In the genomic region with DNA sequence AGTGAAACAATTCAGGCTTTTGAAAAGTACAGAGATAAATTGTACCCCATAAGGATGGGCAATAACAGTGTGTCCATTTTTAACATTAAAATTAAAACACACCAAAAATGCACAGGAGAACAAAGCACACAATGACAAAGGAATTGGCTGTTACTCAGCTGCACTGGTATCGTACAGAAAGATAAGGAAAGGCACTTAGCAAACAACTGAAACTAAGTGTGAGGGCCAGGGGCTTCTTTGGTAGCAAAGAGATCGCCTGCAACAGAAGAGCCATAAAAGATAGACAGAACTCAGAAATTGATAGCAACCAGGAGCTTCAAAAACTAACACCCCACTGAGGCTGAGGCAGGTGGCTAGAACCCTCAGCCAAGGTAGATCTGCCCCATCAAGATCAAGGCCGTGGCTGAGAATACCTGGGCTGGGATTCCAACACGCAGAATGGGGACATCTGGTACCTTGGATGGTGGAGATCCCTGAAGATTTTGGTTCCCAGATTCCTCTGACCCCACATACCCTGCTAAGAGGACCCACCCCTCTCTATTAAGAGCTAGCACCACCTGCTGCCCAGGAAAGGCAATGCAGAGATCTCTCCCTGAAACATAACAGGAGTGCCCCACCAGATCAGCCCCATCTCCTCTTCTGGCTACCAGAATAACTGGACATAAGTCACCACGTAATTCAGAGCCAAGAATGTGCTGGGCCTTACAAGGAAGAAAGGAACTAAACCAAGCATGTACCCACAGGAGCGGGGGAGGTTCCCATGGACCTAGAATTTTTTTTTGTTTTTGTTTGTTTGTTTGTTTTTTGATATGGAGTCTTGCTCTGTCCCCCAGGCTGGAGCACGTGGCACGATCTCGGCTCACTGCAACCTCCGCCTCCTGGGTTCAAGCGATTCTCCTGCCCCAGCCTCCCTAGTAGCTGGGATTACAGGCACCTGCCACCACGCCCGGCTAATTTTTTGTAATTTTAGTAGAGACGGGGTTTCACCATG, we compare ENCODE assay signal across 8 cellular contexts. TPM values are rescaled to one million over a fixed set of nuclear protein-coding genes. Genes with fewer than 3 reads are reported as not detected.
A peak's percentile ranks its signal among the peaks of the same experiment; 100 is the strongest.
DNase-seq lines count a peak whose midpoint lies in the region; ATAC-seq and TF ChIP-seq lines count a peak whose summit lies in the region.

No MANE protein-coding gene starts in this region.

- H3K36me3 ChIP-seq in DND-41 (ENCODE audit: insufficient read depth, low read length) (no peaks in the 10 kb centered on the region), Karpas-422 (ENCODE audit: insufficient read depth, low read length) (no peaks in the 10 kb centered on the region), upper lobe of left lung (no peaks in the 10 kb centered on the region)

- 69 to 72% methylated on average over 14 of the region's 14 CpGs for WGBS in upper lobe of left lung, 2 donors

- no peak overlapping the region for H3K27ac ChIP-seq in DND-41 (ENCODE audit: low read length)
- H3K27ac ChIP-seq in Karpas-422 (ENCODE audit: low read length): no peak overlapping the region
- H3K27ac ChIP-seq in upper lobe of left lung: peak overlapping the region in 1 of 4 donors; percentile 24

- H3K4me3 Mint-ChIP-seq in brain: no peak overlapping the region

- H2AFZ ChIP-seq in DND-41 (ENCODE audit: low read depth, low read length) (no peak overlapping the region), Karpas-422 (ENCODE audit: low read length) (no peak overlapping the region)

- peaks cover 4% of the 10 kb centered on the region; the same call in 1 of the 2 replicates for H4K20me1 ChIP-seq in DND-41 (ENCODE audit: insufficient read depth, low read length)
- no peaks in the 10 kb centered on the region for H4K20me1 ChIP-seq in Karpas-422 (ENCODE audit: insufficient read depth, low read depth, low read length)

- H3K4me1 Mint-ChIP-seq in brain: peaks cover 53% of the 10 kb centered on the region

- H3K79me2 ChIP-seq in DND-41 (ENCODE audit: insufficient read depth, low read length) (no peaks in the 10 kb centered on the region), Karpas-422 (ENCODE audit: low read length) (no peaks in the 10 kb centered on the region)

- no peaks in the 10 kb centered on the region for H3K9me2 ChIP-seq in Karpas-422 (replicated peaks; ENCODE audit: insufficient read depth, low read length)

- H3K4me2 ChIP-seq in DND-41 (ENCODE audit: insufficient read depth, low read length) (no peak overlapping the region), Karpas-422 (ENCODE audit: low read depth, low read length, poor library complexity, severe bottlenecking) (no peak overlapping the region)

- no peaks in the 10 kb centered on the region for H3K27me3 Mint-ChIP-seq in brain

- no peak for TF ChIP-seq EP300 in upper lobe of left lung (IDR thresholded peaks at IDR 0.05)

- H3K27me3 ChIP-seq in DND-41 (ENCODE audit: insufficient read depth, low read length, poor library complexity) (no peaks in the 10 kb centered on the region), Karpas-422 (ENCODE audit: low read length) (no peaks in the 10 kb centered on the region), upper lobe of left lung (no peaks in the 10 kb centered on the region)

- ATAC-seq in DND-41 (ENCODE audit: insufficient read depth, low read depth): peak; percentile 53
- ATAC-seq in upper lobe of left lung (ENCODE audit: low FRiP score in 2 of 2): no peak
- no peak for ATAC-seq in HG02970 (IDR thresholded peaks at IDR 0.05; ENCODE audit: low FRiP score, unreplicated experiment)

- H3K4me3 ChIP-seq in DND-41 (ENCODE audit: low read depth in 1 of 2, low read length in 2 of 2) (no peak overlapping the region), Karpas-422 (ENCODE audit: low read length) (no peak overlapping the region), upper lobe of left lung (no peak overlapping the region)

- peaks cover 26% of the 10 kb centered on the region for H3K4me1 ChIP-seq in DND-41 (ENCODE audit: insufficient read depth, low read length)
- H3K4me1 ChIP-seq in Karpas-422 (ENCODE audit: low read length): peaks cover 24% of the 10 kb centered on the region
- peaks cover 30 to 53% (median 35%) of the 10 kb centered on the region in 4 donors for H3K4me1 ChIP-seq in upper lobe of left lung

- H3K9me3 Mint-ChIP-seq in brain: no peaks in the 10 kb centered on the region

- H3K9ac ChIP-seq in DND-41 (ENCODE audit: low read depth, low read length) (no peak overlapping the region), Karpas-422 (ENCODE audit: low read length) (no peak overlapping the region)

- no peak for TF ChIP-seq POLR2A in upper lobe of left lung (IDR thresholded peaks at IDR 0.05)

- peak overlapping the region; percentile 77 to 100 (median 97) for H3K27ac Mint-ChIP-seq in brain

- TF ChIP-seq CTCF in DND-41 (IDR thresholded peaks at IDR 0.05; ENCODE audit: borderline replicate concordance, extremely low read depth, low read length, poor library complexity, severe bottlenecking): peak; percentile 92
- peak; percentile 55 to 64 for TF ChIP-seq CTCF in brain (conservative IDR thresholded peaks at IDR 0.05)
- TF ChIP-seq CTCF in upper lobe of left lung (IDR thresholded peaks at IDR 0.05): peak in 5 of 6 experiments; percentile 54 to 58 (median 54)

- peaks cover 5% of the 10 kb centered on the region for H3K36me3 Mint-ChIP-seq in brain

- no peaks in the 10 kb centered on the region for H3K9me3 ChIP-seq in DND-41 (ENCODE audit: insufficient read depth, low read length, severe bottlenecking)
- no peaks in the 10 kb centered on the region for H3K9me3 ChIP-seq in Karpas-422 (ENCODE audit: low read length)
- no peaks in the 10 kb centered on the region for H3K9me3 ChIP-seq in upper lobe of left lung

- DNase-seq in DND-41: peak; percentile 74
- DNase-seq in Karpas-422: peak; percentile 73
- peak; percentile 28 for DNase-seq in SW480 (ENCODE audit: low spot score)
- DNase-seq in lung microvascular endothelial cell (ENCODE audit: low read depth in 2 of 2): peak; percentile 60 to 65
- no peak for DNase-seq in upper lobe of left lung
- no peak for DNase-seq in foreskin melanocyte

RNA-seq across cellular contexts. Expression of a gene that starts 16.2 kb away (rescaled TPM):
- 1.6 and 3.8 TPM in 2 replicates for total RNA-seq in Karpas-422 (2014; rRNA removed; shearing (Covaris generic); ENCODE audit: low replicate concordance)
- 84.5 TPM for polyA plus RNA-seq in brain (ENCODE audit: insufficient read depth, low read depth, low replicate concordance)
- 39.0 and 57.5 TPM in 2 replicates for total RNA-seq in lung microvascular endothelial cell
- total RNA-seq in upper lobe of left lung: 100 to 1,000 TPM in 1 of 6 donors, 10 to 100 TPM in 5; 27.8 to 111 (median 61.9) TPM

Comparison
In these comparisons a context has a peak if more than half of its experiments do, and no peak if none do; other contexts are left out.
1. DNase-seq: peak in DND-41 (single experiment), Karpas-422 (single experiment), SW480 (single experiment) and lung microvascular endothelial cell (2 of 2); none in upper lobe of left lung (0 of 2) and foreskin melanocyte (single experiment).
2. Peak in every context shown above with its lines, with median percentiles within 50 percentile points of each other: CTCF ChIP-seq.